Comparison of ENCODE assay signal across 1 cellular context in the genomic region with DNA sequence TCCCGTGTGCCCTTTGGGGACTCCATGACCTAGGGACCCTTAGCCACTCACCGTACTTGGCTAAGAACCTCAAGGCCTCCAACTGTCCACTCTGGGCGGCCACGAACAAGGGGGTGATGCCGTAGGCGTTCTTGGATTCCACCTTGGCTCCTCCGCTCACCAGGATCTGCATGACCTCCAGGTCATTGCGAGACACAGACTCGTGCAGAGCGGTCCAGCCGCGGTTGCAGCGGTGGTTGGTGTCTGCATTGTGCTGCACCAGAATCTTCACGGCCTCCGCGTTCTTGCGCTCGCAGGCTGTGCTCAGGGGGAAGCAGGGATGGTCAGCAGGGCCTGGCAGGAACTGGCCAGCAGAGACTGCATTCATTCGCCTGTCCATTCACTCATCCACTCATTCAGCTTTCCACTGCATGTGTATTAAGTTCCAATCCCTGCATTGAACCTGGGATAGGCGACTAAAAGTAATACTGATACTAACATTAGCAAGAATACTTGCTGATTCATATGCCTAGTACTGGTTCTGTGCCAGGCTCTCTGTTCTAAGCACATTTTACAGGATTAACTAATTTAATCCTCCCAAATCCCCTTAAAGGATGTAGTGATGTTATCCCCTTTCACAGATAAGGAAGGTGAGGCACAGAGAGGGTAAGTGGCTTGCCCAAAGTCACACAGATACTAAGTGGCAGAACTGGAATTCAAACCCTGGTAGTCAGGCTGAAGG.
TF ChIP-seq lines count a peak whose summit lies in the region.

No MANE protein-coding gene starts in this region.

TF ChIP-seq in GM12878, 131 proteins besides CTCF, POLR2A, EP300 and RAD21:
- TF ChIP-seq POU2F2 (IDR thresholded peaks at IDR 0.05; ENCODE audit: borderline replicate concordance, low read depth, low read length) (no peak), TAF1 (IDR thresholded peaks at IDR 0.05; ENCODE audit: borderline replicate concordance, low read depth, low read length) (no peak), ZNF384 (IDR thresholded peaks at IDR 0.05; ENCODE audit: borderline replicate concordance, low read depth, low read length) (no peak), JUNB (IDR thresholded peaks at IDR 0.05) (0 out of 2 replicates have a peak, but pooled peaks have one; percentile 7), HCFC1 (IDR thresholded peaks at IDR 0.05; ENCODE audit: low read length) (no peak)
- TF ChIP-seq, protein P1, sequence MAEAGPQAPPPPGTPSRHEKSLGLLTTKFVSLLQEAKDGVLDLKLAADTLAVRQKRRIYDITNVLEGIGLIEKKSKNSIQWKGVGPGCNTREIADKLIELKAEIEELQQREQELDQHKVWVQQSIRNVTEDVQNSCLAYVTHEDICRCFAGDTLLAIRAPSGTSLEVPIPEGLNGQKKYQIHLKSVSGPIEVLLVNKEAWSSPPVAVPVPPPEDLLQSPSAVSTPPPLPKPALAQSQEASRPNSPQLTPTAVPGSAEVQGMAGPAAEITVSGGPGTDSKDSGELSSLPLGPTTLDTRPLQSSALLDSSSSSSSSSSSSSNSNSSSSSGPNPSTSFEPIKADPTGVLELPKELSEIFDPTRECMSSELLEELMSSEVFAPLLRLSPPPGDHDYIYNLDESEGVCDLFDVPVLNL (IDR thresholded peaks at IDR 0.05; ENCODE audit: low read depth, low read length): no peak
- TF ChIP-seq, protein P2, sequence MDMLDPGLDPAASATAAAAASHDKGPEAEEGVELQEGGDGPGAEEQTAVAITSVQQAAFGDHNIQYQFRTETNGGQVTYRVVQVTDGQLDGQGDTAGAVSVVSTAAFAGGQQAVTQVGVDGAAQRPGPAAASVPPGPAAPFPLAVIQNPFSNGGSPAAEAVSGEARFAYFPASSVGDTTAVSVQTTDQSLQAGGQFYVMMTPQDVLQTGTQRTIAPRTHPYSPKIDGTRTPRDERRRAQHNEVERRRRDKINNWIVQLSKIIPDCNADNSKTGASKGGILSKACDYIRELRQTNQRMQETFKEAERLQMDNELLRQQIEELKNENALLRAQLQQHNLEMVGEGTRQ (IDR thresholded peaks at IDR 0.05; ENCODE audit: borderline replicate concordance, low read depth, low read length): no peak
